In genomic region chr5:179176166-179176565, GRCh38 we compare ENCODE assay signal across 17 cellular contexts.
DNase-seq lines count a peak whose midpoint lies in the region; ATAC-seq and TF ChIP-seq lines count a peak whose summit lies in the region.
"Had no signal": no experiment of that assay in that cellular context is flagged by ENCODE, and none has a peak within 500 bp of the region (broad histone marks: within the 10 kb centered on the region; RNA-seq: fewer than 3 reads in every experiment).

No MANE protein-coding gene starts in this region.

- H3K4me1 ChIP-seq in RWPE2 (ENCODE audit: insufficient read depth, poor library complexity, severe bottlenecking) (no peaks in the 10 kb centered on the region), sigmoid colon (no peaks in the 10 kb centered on the region)
- H3K4me1 ChIP-seq: BE2C, Caco-2 had no signal

- peaks cover 4 to 23% (median 8%) of the 10 kb centered on the region in 7 donors for H3K9me3 Mint-ChIP-seq in CD14-positive monocyte
- H3K9me3 Mint-ChIP-seq in glutamatergic neuron (ENCODE audit: unreplicated experiment): peaks cover 2% of the 10 kb centered on the region

- ATAC-seq in RWPE2 (ENCODE audit: low read depth) (no peak), GM18519 (IDR thresholded peaks at IDR 0.05; ENCODE audit: low FRiP score, unreplicated experiment) (no peak), HG02852 (IDR thresholded peaks at IDR 0.05; ENCODE audit: unreplicated experiment) (no peak)
- ATAC-seq: HepG2 had no signal

- no peak for TF ChIP-seq POLR2A in sigmoid colon (IDR thresholded peaks at IDR 0.05)

- H3K27ac ChIP-seq in RWPE2 (ENCODE audit: poor library complexity, severe bottlenecking) (no peak overlapping the region), sigmoid colon (no peak overlapping the region)

- no peak overlapping the region for H3K4me3 Mint-ChIP-seq in CD14-positive monocyte
- H3K4me3 Mint-ChIP-seq in glutamatergic neuron (ENCODE audit: unreplicated experiment): no peak overlapping the region
- H3K4me3 Mint-ChIP-seq: CD4-positive, alpha-beta T cell; H9 had no signal

- H3K36me3 Mint-ChIP-seq in CD14-positive monocyte: no peaks in the 10 kb centered on the region
- H3K36me3 Mint-ChIP-seq in glutamatergic neuron (ENCODE audit: unreplicated experiment): peaks cover 11% of the 10 kb centered on the region

- H3K27ac Mint-ChIP-seq in CD14-positive monocyte (peak overlapping the region in 1 of 7 donors; percentile 47), glutamatergic neuron (ENCODE audit: unreplicated experiment) (peak overlapping the region; percentile 66)
- H3K27ac Mint-ChIP-seq: CD4-positive, alpha-beta T cell; IgD-negative memory B cell had no signal

- TF ChIP-seq CTCF in CD14-positive monocyte (IDR thresholded peaks at IDR 0.05) (no peak), RWPE2 (IDR thresholded peaks at IDR 0.05; ENCODE audit: poor library complexity, severe bottlenecking) (no peak), glutamatergic neuron (IDR thresholded peaks at IDR 0.05; ENCODE audit: partially characterized antibody, unreplicated experiment) (no peak), sigmoid colon (IDR thresholded peaks at IDR 0.05) (no peak)

- WGBS in sigmoid colon, 2 donors: 71 to 92% methylated on average over 7 of the region's 7 CpGs

- no peak overlapping the region for H3K4me3 ChIP-seq in RWPE2 (ENCODE audit: severe bottlenecking)
- H3K4me3 ChIP-seq in sigmoid colon: no peak overlapping the region

- no peaks in the 10 kb centered on the region for H3K27me3 ChIP-seq in RWPE2 (ENCODE audit: insufficient read depth, poor library complexity, severe bottlenecking)
- H3K27me3 ChIP-seq in sigmoid colon: no peaks in the 10 kb centered on the region
- H3K27me3 ChIP-seq: BE2C had no signal

- H3K27me3 Mint-ChIP-seq in CD14-positive monocyte (ENCODE audit: low read depth in 3 of 3) (peaks cover 5 to 9% (median 5%) of the 10 kb centered on the region in 3 donors), glutamatergic neuron (ENCODE audit: unreplicated experiment) (peaks cover 7% of the 10 kb centered on the region)

- H3K36me3 ChIP-seq in RWPE2 (ENCODE audit: low read depth) (no peaks in the 10 kb centered on the region), sigmoid colon (no peaks in the 10 kb centered on the region)
- H3K36me3 ChIP-seq: BE2C had no signal

- no peak for TF ChIP-seq EP300 in sigmoid colon (IDR thresholded peaks at IDR 0.05)

- H3K9me3 ChIP-seq in RWPE2 (ENCODE audit: severe bottlenecking) (peaks cover 8% of the 10 kb centered on the region), sigmoid colon (peaks cover 0 to 3% (median 0%) of the 10 kb centered on the region in 4 donors)
- H3K9me3 ChIP-seq: BE2C had no signal

- peak; percentile 27 for DNase-seq in CD14-positive monocyte (ENCODE audit: low spot score)
- peak; percentile 37 for DNase-seq in RWPE2 (ENCODE audit: low spot score)
- no peak for DNase-seq in glutamatergic neuron
- DNase-seq in sigmoid colon: peak; percentile 50
- no peak for DNase-seq in NOMO-1 (lab: John Stamatoyannopoulos, UW; ENCODE audit: unreplicated experiment in 2 of 2)
- DNase-seq: ACHN; BE2C; Caco-2; CD4-positive, alpha-beta T cell; DMS79 treated with DMSO at 0.1 percent for 48 hours; GF-D8; GOT3; H9 had no signal

- intact Hi-C loops in CD14-positive monocyte (cut with micrococcal nuclease): no loop called here
- intact Hi-C loops in sigmoid colon (cut with DNase I): no loop called here

- H3K4me1 Mint-ChIP-seq in CD14-positive monocyte: no peaks in the 10 kb centered on the region
- H3K4me1 Mint-ChIP-seq in glutamatergic neuron (ENCODE audit: low read depth, unreplicated experiment): peaks cover 14% of the 10 kb centered on the region
- H3K4me1 Mint-ChIP-seq: IgD-negative memory B cell had no signal

Comparison
In these comparisons a context has a peak if more than half of its experiments do, and no peak if none do; other contexts are left out.
1. DNase-seq: peak in CD14-positive monocyte (single experiment), RWPE2 (single experiment) and sigmoid colon (single experiment); none in glutamatergic neuron (single experiment) and NOMO-1 (0 of 2).